Comparison of ENCODE assay signal across 1 cellular context in the genomic region with DNA sequence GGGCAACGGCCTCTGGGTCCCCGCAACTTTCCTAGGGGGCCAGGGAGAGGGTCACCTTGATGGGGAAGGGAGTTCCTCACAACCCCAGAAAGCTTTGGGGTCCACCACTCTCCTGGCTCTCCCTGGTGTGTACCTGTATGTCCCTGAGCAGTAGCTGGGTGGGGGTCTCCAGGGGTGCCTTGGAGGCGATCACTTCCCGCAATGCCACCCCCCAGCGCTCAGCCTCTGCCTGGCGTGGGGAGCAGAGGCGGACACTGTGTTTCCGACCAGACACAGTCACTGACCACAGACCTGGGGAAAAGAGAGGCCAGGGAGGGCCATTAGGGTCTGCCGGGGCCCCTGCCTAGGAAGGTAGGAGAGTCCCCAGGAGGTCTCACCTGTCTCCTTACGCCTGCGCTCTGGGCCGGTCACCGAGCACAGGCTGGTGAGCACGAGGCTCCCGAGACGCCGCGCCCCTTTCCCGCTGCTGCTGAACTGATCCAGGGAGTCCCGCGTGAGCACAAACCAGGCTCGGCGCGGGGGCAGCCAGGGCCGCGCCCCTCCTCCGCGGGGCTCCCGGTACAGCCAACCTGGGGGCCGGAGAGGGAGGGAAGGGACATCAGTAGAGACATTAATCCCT.
TF ChIP-seq lines count a peak whose summit lies in the region.

No MANE protein-coding gene starts in this region.

TF ChIP-seq in GM23338, 12 proteins besides CTCF, POLR2A, EP300 and RAD21:
- TF ChIP-seq EZH2phosphoT487 (IDR thresholded peaks at IDR 0.05; ENCODE audit: unreplicated experiment) (no peak), ETS1 (IDR thresholded peaks at IDR 0.05) (no peak), CREB1 (CRISPR knock-in tag; IDR thresholded peaks at IDR 0.05; ENCODE audit: low read depth) (no peak), REST (IDR thresholded peaks at IDR 0.05; ENCODE audit: unreplicated experiment) (no peak), POLR2AphosphoS5 (IDR thresholded peaks at IDR 0.05; ENCODE audit: low read depth) (no peak), ZNF114 (CRISPR knock-in tag; IDR thresholded peaks at IDR 0.05) (no peak), STAT1 (IDR thresholded peaks at IDR 0.05; ENCODE audit: unreplicated experiment) (no peak), JUNB (IDR thresholded peaks at IDR 0.05; ENCODE audit: unreplicated experiment) (no peak), ZNF331 (CRISPR knock-in tag; IDR thresholded peaks at IDR 0.05; ENCODE audit: low read depth) (no peak), EZH2 (IDR thresholded peaks at IDR 0.05; ENCODE audit: low read depth, unreplicated experiment) (no peak), NANOG (IDR thresholded peaks at IDR 0.05; ENCODE audit: borderline replicate concordance) (no peak)
- TF ChIP-seq, protein P1, sequence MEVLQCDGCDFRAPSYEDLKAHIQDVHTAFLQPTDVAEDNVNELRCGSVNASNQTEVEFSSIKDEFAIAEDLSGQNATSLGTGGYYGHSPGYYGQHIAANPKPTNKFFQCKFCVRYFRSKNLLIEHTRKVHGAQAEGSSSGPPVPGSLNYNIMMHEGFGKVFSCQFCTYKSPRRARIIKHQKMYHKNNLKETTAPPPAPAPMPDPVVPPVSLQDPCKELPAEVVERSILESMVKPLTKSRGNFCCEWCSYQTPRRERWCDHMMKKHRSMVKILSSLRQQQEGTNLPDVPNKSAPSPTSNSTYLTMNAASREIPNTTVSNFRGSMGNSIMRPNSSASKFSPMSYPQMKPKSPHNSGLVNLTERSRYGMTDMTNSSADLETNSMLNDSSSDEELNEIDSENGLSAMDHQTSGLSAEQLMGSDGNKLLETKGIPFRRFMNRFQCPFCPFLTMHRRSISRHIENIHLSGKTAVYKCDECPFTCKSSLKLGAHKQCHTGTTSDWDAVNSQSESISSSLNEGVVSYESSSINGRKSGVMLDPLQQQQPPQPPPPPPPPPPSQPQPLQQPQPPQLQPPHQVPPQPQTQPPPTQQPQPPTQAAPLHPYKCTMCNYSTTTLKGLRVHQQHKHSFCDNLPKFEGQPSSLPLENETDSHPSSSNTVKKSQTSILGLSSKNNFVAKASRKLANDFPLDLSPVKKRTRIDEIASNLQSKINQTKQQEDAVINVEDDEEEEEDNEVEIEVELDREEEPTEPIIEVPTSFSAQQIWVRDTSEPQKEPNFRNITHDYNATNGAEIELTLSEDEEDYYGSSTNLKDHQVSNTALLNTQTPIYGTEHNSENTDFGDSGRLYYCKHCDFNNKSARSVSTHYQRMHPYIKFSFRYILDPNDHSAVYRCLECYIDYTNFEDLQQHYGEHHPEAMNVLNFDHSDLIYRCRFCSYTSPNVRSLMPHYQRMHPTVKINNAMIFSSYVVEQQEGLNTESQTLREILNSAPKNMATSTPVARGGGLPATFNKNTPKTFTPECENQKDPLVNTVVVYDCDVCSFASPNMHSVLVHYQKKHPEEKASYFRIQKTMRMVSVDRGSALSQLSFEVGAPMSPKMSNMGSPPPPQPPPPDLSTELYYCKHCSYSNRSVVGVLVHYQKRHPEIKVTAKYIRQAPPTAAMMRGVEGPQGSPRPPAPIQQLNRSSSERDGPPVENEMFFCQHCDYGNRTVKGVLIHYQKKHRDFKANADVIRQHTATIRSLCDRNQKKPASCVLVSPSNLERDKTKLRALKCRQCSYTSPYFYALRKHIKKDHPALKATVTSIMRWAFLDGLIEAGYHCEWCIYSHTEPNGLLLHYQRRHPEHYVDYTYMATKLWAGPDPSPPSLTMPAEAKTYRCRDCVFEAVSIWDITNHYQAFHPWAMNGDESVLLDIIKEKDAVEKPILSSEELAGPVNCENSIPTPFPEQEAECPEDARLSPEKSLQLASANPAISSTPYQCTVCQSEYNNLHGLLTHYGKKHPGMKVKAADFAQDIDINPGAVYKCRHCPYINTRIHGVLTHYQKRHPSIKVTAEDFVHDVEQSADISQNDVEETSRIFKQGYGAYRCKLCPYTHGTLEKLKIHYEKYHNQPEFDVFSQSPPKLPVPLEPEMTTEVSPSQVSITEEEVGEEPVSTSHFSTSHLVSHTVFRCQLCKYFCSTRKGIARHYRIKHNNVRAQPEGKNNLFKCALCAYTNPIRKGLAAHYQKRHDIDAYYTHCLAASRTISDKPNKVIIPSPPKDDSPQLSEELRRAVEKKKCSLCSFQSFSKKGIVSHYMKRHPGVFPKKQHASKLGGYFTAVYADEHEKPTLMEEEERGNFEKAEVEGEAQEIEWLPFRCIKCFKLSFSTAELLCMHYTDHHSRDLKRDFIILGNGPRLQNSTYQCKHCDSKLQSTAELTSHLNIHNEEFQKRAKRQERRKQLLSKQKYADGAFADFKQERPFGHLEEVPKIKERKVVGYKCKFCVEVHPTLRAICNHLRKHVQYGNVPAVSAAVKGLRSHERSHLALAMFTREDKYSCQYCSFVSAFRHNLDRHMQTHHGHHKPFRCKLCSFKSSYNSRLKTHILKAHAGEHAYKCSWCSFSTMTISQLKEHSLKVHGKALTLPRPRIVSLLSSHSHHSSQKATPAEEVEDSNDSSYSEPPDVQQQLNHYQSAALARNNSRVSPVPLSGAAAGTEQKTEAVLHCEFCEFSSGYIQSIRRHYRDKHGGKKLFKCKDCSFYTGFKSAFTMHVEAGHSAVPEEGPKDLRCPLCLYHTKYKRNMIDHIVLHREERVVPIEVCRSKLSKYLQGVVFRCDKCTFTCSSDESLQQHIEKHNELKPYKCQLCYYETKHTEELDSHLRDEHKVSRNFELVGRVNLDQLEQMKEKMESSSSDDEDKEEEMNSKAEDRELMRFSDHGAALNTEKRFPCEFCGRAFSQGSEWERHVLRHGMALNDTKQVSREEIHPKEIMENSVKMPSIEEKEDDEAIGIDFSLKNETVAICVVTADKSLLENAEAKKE (CRISPR knock-in tag; IDR thresholded peaks at IDR 0.05), result no peak
